In the genomic region with DNA sequence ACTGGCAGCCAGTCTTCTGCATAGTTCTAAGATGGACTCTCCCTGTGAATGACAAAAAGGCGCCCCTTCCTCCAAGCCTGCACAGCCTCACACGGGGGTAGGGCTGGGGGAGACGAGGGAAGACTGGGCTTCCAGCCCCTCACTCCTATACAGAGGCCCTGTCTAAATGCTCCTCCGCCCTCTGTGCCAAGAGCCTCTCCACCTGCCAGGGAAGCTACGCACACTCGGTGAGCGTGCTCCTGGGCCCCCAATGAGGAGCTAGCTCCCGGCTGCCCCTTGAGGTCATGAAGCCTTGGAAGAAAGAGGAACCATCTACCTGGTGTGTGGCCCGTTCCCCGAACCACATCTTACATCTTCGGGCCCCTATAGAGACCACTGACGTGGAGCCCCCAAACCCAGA, we compare ENCODE assay signal across 26 cellular contexts. TPM values are rescaled to one million over a fixed set of nuclear protein-coding genes. Genes with fewer than 3 reads are reported as not detected.
A peak's percentile ranks its signal among the peaks of the same experiment; 100 is the strongest.
DNase-seq lines count a peak whose midpoint lies in the region; ATAC-seq, FAIRE-seq and TF ChIP-seq lines count a peak whose summit lies in the region.
"Had no signal": no experiment of that assay in that cellular context is flagged by ENCODE, and none has a peak within 500 bp of the region (broad histone marks: within the 10 kb centered on the region; RNA-seq: fewer than 3 reads in every experiment).

No MANE protein-coding gene starts in this region.

- H3K9me3 ChIP-seq in iPS-15b (ENCODE audit: control insufficient read depth, insufficient read depth, low read length), result no peaks in the 10 kb centered on the region
- H3K9me3 ChIP-seq in upper lobe of right lung, result no peaks in the 10 kb centered on the region

- no peaks in the 10 kb centered on the region for H3K36me3 ChIP-seq in H7 (replicated peaks; ENCODE audit: control insufficient read depth, insufficient read depth, low read length)
- no peaks in the 10 kb centered on the region for H3K36me3 ChIP-seq in iPS-15b (ENCODE audit: control insufficient read depth, insufficient read depth, low read length)
- H3K36me3 ChIP-seq in upper lobe of right lung, result no peaks in the 10 kb centered on the region
- H3K36me3 ChIP-seq: SJSA1 had no signal

- ATAC-seq in upper lobe of right lung, result peak; percentile 20
- ATAC-seq: HCT116, K562 had no signal

- H3K4me1 ChIP-seq in iPS-15b (ENCODE audit: control insufficient read depth, insufficient read depth, low read length) (no peaks in the 10 kb centered on the region), upper lobe of right lung (no peaks in the 10 kb centered on the region)
- H3K4me1 ChIP-seq: SJSA1 had no signal

- no peak for FAIRE-seq in RCC 7860 (lab: Jason Lieb, UNC)
- FAIRE-seq: GM18507, K562 had no signal

- H3K27me3 ChIP-seq in H7 (ENCODE audit: control insufficient read depth, insufficient read depth, low read length), result peaks cover 28% of the 10 kb centered on the region
- peaks cover 53% of the 10 kb centered on the region for H3K27me3 ChIP-seq in iPS-15b (ENCODE audit: control insufficient read depth, insufficient read depth, low read length)
- H3K27me3 ChIP-seq in upper lobe of right lung, result peaks cover 47% of the 10 kb centered on the region

- peak; percentile 32 for DNase-seq in H7
- no peak for DNase-seq in upper lobe of right lung
- DNase-seq in DMS79 (lab: John Stamatoyannopoulos, UW), result no peak
- no peak for DNase-seq in iPS-NIHi7 (ENCODE audit: extremely low spot score)
- DNase-seq in RCC 7860 (ENCODE audit: low spot score), result no peak
- DNase-seq: Calu3, DMS153, GM23248, Kasumi-1, NCI-H1092 treated with DMSO at 0.1 percent for 48 hours, NCI-H1436 treated with DMSO at 0.1 percent for 48 hours, NCI-H187 treated with DMSO at 0.1 percent for 48 hours, NCI-H2107, NCI-H524 treated with DMSO at 0.1 percent for 48 hours, NCI-H774, Right ventricle myocardium superior had no signal

- no peak overlapping the region for H3K9ac ChIP-seq in iPS-15b (ENCODE audit: low read depth, low read length)
- H3K9ac ChIP-seq: GM23248 had no signal

- intact Hi-C loops in upper lobe of right lung (cut with DNase I), result no loop called here

- H3K27ac ChIP-seq in angular gyrus (ENCODE audit: low read depth, low read length) (peak overlapping the region; percentile 57), upper lobe of right lung (no peak overlapping the region)
- H3K27ac ChIP-seq: GM23248, HL-60, SJSA1 had no signal

- TF ChIP-seq CTCF in upper lobe of right lung (IDR thresholded peaks at IDR 0.05), result no peak

- no peak overlapping the region; the same call in 1 of the 2 replicates for H3K4me3 ChIP-seq in H7 (ENCODE audit: insufficient read depth, low read depth, low read length)
- H3K4me3 ChIP-seq in iPS-15b (ENCODE audit: low read depth, low read length), result peak overlapping the region; percentile 60
- no peak overlapping the region for H3K4me3 ChIP-seq in upper lobe of right lung
- H3K4me3 ChIP-seq: GM23248, K562, SJSA1 had no signal

RNA-seq across cellular contexts. Expression of gene CRTAC1, which starts 54.8 kb away (rescaled TPM):
- total RNA-seq in H7 (2014; rRNA removed; shearing (Covaris generic)), result 0.03 and 0.63 TPM in 2 replicates
- 128 TPM for total RNA-seq in upper lobe of right lung
- total RNA-seq: A172, Calu3, GM23248, K562, M059J, RPMI7951, SJSA1 had no signal

Comparison
In these comparisons a context has a peak if more than half of its experiments do, and no peak if none do; other contexts are left out.
1. RNA of gene CRTAC1, which starts 54.8 kb away (total RNA-seq): 128 TPM in upper lobe of right lung (single experiment); 0.03 to 0.63 TPM in H7; every median in the first group is over 10 times any median in the second.